Comparison of ENCODE assay signal across 27 cellular contexts in genomic region chr12:46380881-46381280, GRCh38.
"Had no signal": no experiment of that assay in that cellular context is flagged by ENCODE, and none has a peak within 500 bp of the region (broad histone marks: within the 10 kb centered on the region; RNA-seq: fewer than 3 reads in every experiment).

No MANE protein-coding gene starts in this region.

- ATAC-seq: activated CD4-positive, CD25-positive, alpha-beta regulatory T cell treated with anti-CD3 and anti-CD28 coated beads, Interleukin-2, amount 50 U/mL, for 24 hours; left colon; naive thymus-derived CD8-positive, alpha-beta T cell; stimulated activated naive B cell treated with anti-CD40 and anti-IgM and Interleukin-4, amounts not matched to agents 10 μg/mL and 1 μg/mL and 100 μg/mL, for 72 hours; upper lobe of right lung had no signal

- H3K4me2 ChIP-seq: hepatocyte, smooth muscle cell had no signal

- H3K9me3 ChIP-seq: esophagus muscularis mucosa, right atrium auricular region, stomach, thyroid gland, upper lobe of right lung had no signal

- H3K9me3 Mint-ChIP-seq: activated naive CD4-positive, alpha-beta T cell treated with anti-CD3 and anti-CD28 coated beads, Interleukin-2, amount 10 ng/mL, durations not matched to agents 7 days and 5 days; activated T-helper 1 cell treated with anti-CD3 and anti-CD28 coated beads, Interleukin-12 subunit alpha, Interleukin-12 subunit beta, Interleukin-2, Interleukin-4 antibody, amounts not matched to agents 30 ng/mL and 10 ng/mL and 1 ng/mL, durations not matched to agents 14 hours and 24 hours and 36 hours; central memory CD8-positive, alpha-beta T cell; naive thymus-derived CD8-positive, alpha-beta T cell; stimulated activated naive B cell treated with anti-CD40 and anti-IgM and Interleukin-4, amounts not matched to agents 10 μg/mL and 1 μg/mL and 100 μg/mL, for 72 hours; T-helper 2 cell treated with Interferon-gamma antibody and Interleukin-4, amounts not matched to agents 5 μg/mL and 100 μg/mL, for 36 hours had no signal

- H3K27ac Mint-ChIP-seq: activated naive CD4-positive, alpha-beta T cell treated with anti-CD3 and anti-CD28 coated beads, Interleukin-2, amount 10 ng/mL, durations not matched to agents 7 days and 5 days; activated T-helper 1 cell treated with anti-CD3 and anti-CD28 coated beads, Interleukin-12 subunit alpha, Interleukin-12 subunit beta, Interleukin-2, Interleukin-4 antibody, amounts not matched to agents 30 ng/mL and 10 ng/mL and 1 ng/mL, durations not matched to agents 14 hours and 24 hours and 36 hours; stimulated activated naive B cell treated with anti-CD40 and anti-IgM and Interleukin-4, amounts not matched to agents 10 μg/mL and 1 μg/mL and 100 μg/mL, for 72 hours; T-helper 2 cell treated with Interferon-gamma antibody and Interleukin-4, amounts not matched to agents 5 μg/mL and 100 μg/mL, for 36 hours had no signal

- H3K36me3 ChIP-seq: esophagus muscularis mucosa, right atrium auricular region, stomach, thyroid gland, upper lobe of right lung had no signal

- H2AFZ ChIP-seq: hepatocyte had no signal

- H3K27ac ChIP-seq: esophagus muscularis mucosa, hepatocyte, right atrium auricular region, stomach, thyroid gland, upper lobe of right lung, VCaP had no signal

- DNase-seq: activated CD4-positive, alpha-beta T cell treated with anti-CD3 and anti-CD28 coated beads for 48 hours; activated CD4-positive, alpha-beta T cell treated with anti-CD3 and anti-CD28 coated beads, Interleukin-2, amount 50 U/mL, for 48 hours; activated CD8-positive, alpha-beta memory T cell treated with anti-CD3 and anti-CD28 coated beads, Interleukin-2, amount 50 U/mL, for 4 hours; activated effector memory CD4-positive, alpha-beta T cell treated with anti-CD3 and anti-CD28 coated beads, Interleukin-2, amount 50 U/mL, for 16 hours; activated naive CD4-positive, alpha-beta T cell treated with anti-CD3 and anti-CD28 coated beads, Interleukin-2, amount 10 ng/mL, durations not matched to agents 7 days and 5 days; activated T-cell treated with anti-CD3 and anti-CD28 coated beads, Interleukin-2, amount 50 U/mL, for 1 hour; dermis blood vessel endothelial cell; effector CD4-positive, alpha-beta T cell; kidney; left colon; naive thymus-derived CD8-positive, alpha-beta T cell; stimulated activated CD4-positive, alpha-beta T cell treated with anti-CD3 and anti-CD28 coated beads, Interleukin-15, amount 100 ng/mL, for 24 hours; stimulated activated CD4-positive, alpha-beta T cell treated with anti-CD3 and anti-CD28 coated beads, Interleukin-2, amount 100 ng/mL, for 24 hours; stimulated activated naive B cell treated with anti-CD40 and anti-IgM and Interleukin-4, amounts not matched to agents 10 μg/mL and 1 μg/mL and 100 μg/mL, for 72 hours; stomach; T-helper 1 cell; thyroid gland; upper lobe of right lung had no signal

- H3K4me3 ChIP-seq: esophagus muscularis mucosa, hepatocyte, right atrium auricular region, smooth muscle cell, stomach, thyroid gland, upper lobe of right lung had no signal

- H3K27me3 Mint-ChIP-seq: activated naive CD4-positive, alpha-beta T cell treated with anti-CD3 and anti-CD28 coated beads, Interleukin-2, amount 10 ng/mL, durations not matched to agents 7 days and 5 days; central memory CD8-positive, alpha-beta T cell; naive thymus-derived CD8-positive, alpha-beta T cell; stimulated activated naive B cell treated with anti-CD40 and anti-IgM and Interleukin-4, amounts not matched to agents 10 μg/mL and 1 μg/mL and 100 μg/mL, for 72 hours had no signal

- H3K27me3 ChIP-seq: esophagus muscularis mucosa, hepatocyte, right atrium auricular region, stomach, thyroid gland, upper lobe of right lung had no signal

- H3K4me3 Mint-ChIP-seq: activated naive CD4-positive, alpha-beta T cell treated with anti-CD3 and anti-CD28 coated beads, Interleukin-2, amount 10 ng/mL, durations not matched to agents 7 days and 5 days; central memory CD8-positive, alpha-beta T cell; stimulated activated naive B cell treated with anti-CD40 and anti-IgM and Interleukin-4, amounts not matched to agents 10 μg/mL and 1 μg/mL and 100 μg/mL, for 72 hours had no signal

- H3K36me3 Mint-ChIP-seq: naive thymus-derived CD8-positive, alpha-beta T cell; stimulated activated naive B cell treated with anti-CD40 and anti-IgM and Interleukin-4, amounts not matched to agents 10 μg/mL and 1 μg/mL and 100 μg/mL, for 72 hours had no signal
